ENCODE assay signal across 1 cellular context in the genomic region with DNA sequence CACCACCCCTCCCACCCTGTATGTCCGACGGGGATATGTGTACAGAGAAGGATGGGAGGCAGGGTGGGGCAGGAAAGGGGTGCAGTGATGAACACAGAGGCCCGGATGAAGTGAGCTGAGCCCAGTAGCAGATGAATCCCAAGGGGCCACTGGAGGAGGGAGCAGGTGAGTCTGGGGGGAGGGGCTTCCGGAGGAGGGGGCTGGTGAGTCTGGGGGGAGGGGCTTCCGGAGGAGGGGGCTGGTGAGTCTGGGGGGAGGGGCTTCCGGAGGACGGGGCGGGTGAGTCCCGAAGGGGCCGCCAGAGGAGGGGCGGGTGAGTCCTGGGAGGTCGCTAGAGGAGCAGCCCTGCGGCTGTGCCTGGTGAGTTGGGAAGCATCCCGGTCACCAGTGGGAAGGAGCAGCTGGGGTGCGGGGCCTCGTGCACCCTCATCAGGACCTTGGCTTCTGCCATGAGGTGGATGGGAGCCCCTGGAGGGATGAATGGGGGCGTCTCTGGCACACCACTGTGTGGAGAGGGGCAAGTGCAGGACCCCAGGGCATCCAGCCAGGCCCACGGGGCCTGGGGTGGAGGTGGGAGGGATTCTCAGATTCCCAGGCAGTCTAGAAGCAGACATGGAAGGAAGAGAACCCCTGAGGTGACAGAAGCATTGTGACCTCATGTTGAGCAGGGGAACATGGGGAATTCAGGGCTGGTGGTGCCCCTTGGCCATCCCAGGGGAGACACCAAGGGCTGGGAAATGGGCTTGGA.
TF ChIP-seq lines count a peak whose summit lies in the region.

No MANE protein-coding gene starts in this region.

TF ChIP-seq in WTC11, 78 proteins besides CTCF, POLR2A, EP300 and RAD21 (continued from another document):
- TF ChIP-seq, protein P1, sequence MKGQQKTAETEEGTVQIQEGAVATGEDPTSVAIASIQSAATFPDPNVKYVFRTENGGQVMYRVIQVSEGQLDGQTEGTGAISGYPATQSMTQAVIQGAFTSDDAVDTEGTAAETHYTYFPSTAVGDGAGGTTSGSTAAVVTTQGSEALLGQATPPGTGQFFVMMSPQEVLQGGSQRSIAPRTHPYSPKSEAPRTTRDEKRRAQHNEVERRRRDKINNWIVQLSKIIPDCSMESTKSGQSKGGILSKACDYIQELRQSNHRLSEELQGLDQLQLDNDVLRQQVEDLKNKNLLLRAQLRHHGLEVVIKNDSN (CRISPR knock-in tag; IDR thresholded peaks at IDR 0.05), result no peak
- TF ChIP-seq CREM (CRISPR knock-in tag; IDR thresholded peaks at IDR 0.05), result no peak
- TF ChIP-seq ELF4 (CRISPR knock-in tag; IDR thresholded peaks at IDR 0.05; ENCODE audit: low read depth), result no peak
- TF ChIP-seq ESRRA (CRISPR knock-in tag; IDR thresholded peaks at IDR 0.05; ENCODE audit: borderline replicate concordance), result no peak
- TF ChIP-seq, protein P2, sequence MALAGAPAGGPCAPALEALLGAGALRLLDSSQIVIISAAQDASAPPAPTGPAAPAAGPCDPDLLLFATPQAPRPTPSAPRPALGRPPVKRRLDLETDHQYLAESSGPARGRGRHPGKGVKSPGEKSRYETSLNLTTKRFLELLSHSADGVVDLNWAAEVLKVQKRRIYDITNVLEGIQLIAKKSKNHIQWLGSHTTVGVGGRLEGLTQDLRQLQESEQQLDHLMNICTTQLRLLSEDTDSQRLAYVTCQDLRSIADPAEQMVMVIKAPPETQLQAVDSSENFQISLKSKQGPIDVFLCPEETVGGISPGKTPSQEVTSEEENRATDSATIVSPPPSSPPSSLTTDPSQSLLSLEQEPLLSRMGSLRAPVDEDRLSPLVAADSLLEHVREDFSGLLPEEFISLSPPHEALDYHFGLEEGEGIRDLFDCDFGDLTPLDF (CRISPR knock-in tag; IDR thresholded peaks at IDR 0.05), result no peak
- TF ChIP-seq ZNF671 (CRISPR knock-in tag; IDR thresholded peaks at IDR 0.05), result no peak
- TF ChIP-seq SOX15 (CRISPR knock-in tag; IDR thresholded peaks at IDR 0.05), result no peak
- TF ChIP-seq, protein P3, sequence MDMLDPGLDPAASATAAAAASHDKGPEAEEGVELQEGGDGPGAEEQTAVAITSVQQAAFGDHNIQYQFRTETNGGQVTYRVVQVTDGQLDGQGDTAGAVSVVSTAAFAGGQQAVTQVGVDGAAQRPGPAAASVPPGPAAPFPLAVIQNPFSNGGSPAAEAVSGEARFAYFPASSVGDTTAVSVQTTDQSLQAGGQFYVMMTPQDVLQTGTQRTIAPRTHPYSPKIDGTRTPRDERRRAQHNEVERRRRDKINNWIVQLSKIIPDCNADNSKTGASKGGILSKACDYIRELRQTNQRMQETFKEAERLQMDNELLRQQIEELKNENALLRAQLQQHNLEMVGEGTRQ (CRISPR knock-in tag; IDR thresholded peaks at IDR 0.05), result no peak
